Comparison of ENCODE assay signal across 2 cellular contexts in the genomic region with DNA sequence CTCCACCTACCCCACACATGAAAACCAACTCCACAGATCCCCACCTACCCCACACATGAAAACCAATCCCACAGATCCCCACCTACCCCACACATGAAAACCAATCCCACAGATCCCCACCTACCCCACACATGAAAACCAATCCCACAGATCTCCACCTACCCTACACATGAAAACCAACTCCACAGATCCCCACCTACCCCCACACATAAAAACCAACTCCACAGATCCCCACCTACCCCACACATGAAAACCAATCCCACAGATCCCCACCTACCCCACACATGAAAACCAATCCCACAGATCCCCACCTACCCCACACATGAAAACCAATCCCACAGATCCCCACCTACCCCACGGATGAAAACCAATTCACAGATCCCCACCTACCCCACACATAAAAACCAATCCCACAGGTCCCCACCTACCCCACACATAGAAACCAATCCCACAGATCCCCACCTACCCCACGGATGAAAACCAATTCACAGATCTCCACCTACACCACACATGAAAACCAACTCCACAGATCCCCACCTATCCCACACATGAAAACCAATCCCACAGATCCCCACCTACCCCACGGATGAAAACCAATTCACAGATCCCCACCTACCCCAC. TPM values are rescaled to one million over a fixed set of nuclear protein-coding genes. Genes with fewer than 3 reads are reported as not detected.
"Had no signal": no experiment of that assay in that cellular context is flagged by ENCODE, and none has a peak within 500 bp of the region (broad histone marks: within the 10 kb centered on the region; RNA-seq: fewer than 3 reads in every experiment).

No MANE protein-coding gene starts in this region.

RNA-seq across cellular contexts. Expression of a gene that starts 50.7 kb away (rescaled TPM):
- total RNA-seq: G401, GM12878 had no signal
- polyA plus RNA-seq: GM12878 had no signal
